Comparison of ENCODE assay signal across 8 cellular contexts in the genomic region with DNA sequence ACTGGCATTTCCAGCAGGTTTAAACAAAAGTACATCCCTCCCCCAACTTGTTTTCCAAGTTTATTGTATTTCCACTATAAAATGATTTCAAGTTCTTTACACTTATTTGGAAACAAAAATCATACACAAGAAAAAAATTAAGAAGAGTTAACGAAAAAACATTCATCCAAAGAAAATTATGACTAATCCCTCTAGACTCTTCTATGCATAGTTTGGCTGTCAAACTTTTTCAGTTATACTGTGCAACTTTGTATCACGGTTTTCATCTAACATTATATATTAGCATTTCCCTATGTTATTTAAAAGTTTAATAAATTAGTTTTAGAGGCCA. TPM values are rescaled to one million over a fixed set of nuclear protein-coding genes. Genes with fewer than 3 reads are reported as not detected.
DNase-seq lines count a peak whose midpoint lies in the region; ATAC-seq and TF ChIP-seq lines count a peak whose summit lies in the region.

No MANE protein-coding gene starts in this region.

- no peaks in the 10 kb centered on the region for H3K9me3 Mint-ChIP-seq in brain

- H3K36me3 ChIP-seq in right atrium auricular region (no peaks in the 10 kb centered on the region), aorta (ENCODE audit: control insufficient read depth in 1 of 2, insufficient read depth in 2 of 2, low read length in 1 of 2) (no peaks in the 10 kb centered on the region)

- no peaks in the 10 kb centered on the region for H3K27me3 ChIP-seq in right atrium auricular region
- H3K27me3 ChIP-seq in mononuclear cell (ENCODE audit: insufficient read depth, low read length): peaks cover 17% of the 10 kb centered on the region
- no peaks in the 10 kb centered on the region for H3K27me3 ChIP-seq in aorta (ENCODE audit: control insufficient read depth in 1 of 2, insufficient read depth in 2 of 2, low read length in 1 of 2)

- H3K4me3 Mint-ChIP-seq in brain: peak overlapping the region in 4 of 5 experiments; percentile 92 to 97 (median 94)

- H3K27ac ChIP-seq in right atrium auricular region (peak overlapping the region; percentile 61 to 69), aorta (ENCODE audit: low read depth in 1 of 2, low read length in 2 of 2) (no peak overlapping the region)

- H3K9me3 ChIP-seq in right atrium auricular region: no peaks in the 10 kb centered on the region
- no peaks in the 10 kb centered on the region for H3K9me3 ChIP-seq in mononuclear cell (ENCODE audit: low read depth, low read length)
- H3K9me3 ChIP-seq in aorta (ENCODE audit: control insufficient read depth, low read length): no peaks in the 10 kb centered on the region

- H3K4me1 ChIP-seq in right atrium auricular region (peaks cover 0 to 26% of the 10 kb centered on the region in 2 donors), mononuclear cell (ENCODE audit: insufficient read depth, low read length) (peaks cover 30% of the 10 kb centered on the region), aorta (ENCODE audit: control insufficient read depth in 1 of 2, insufficient read depth in 2 of 2, low read length in 2 of 2) (no peaks in the 10 kb centered on the region)

- 0 to 1% methylated on average over 2 of the region's 2 CpGs for WGBS in aorta, 2 donors

- DNase-seq in right atrium auricular region (ENCODE audit: low spot score): no peak
- DNase-seq in Right ventricle myocardium inferior (ENCODE audit: missing footprints): no peak
- DNase-seq in aorta: no peak
- no peak for DNase-seq in stimulated activated CD4-positive, alpha-beta T cell treated with anti-CD3 and anti-CD28 coated beads, Interleukin-4, amount 100 ng/mL, for 1 hour
- no peak for DNase-seq in foreskin melanocyte

- H3K4me1 Mint-ChIP-seq in brain: peaks cover 40% of the 10 kb centered on the region

- intact Hi-C loops in Right ventricle myocardium inferior (cut with DNase I): loop anchor here (2.0 kb wide), 1 partner anchor 106 kb away; the partner anchor contains the start of gene UBXN2A
- intact Hi-C loops in aorta (cut with DNase I): loop anchor here (2.0 to 10.0 kb wide), 3 partner anchors 38 to 122 kb away; partner anchors contain the start of genes ATAD2B (in 2 of the 2), TP53I3 (in 1 of the 2) and UBXN2A (in 1 of the 2)

- H3K4me3 ChIP-seq in right atrium auricular region (peak overlapping the region; percentile 80 to 81), mononuclear cell (ENCODE audit: low read length) (peak overlapping the region; percentile 75), aorta (ENCODE audit: low read length in 2 of 2) (peak overlapping the region; percentile 55 to 62)

- ATAC-seq in Right ventricle myocardium inferior: no peak
- ATAC-seq in aorta (ENCODE audit: low FRiP score): no peak
- no peak for ATAC-seq in HG03457 (IDR thresholded peaks at IDR 0.05; ENCODE audit: unreplicated experiment)

- peak overlapping the region in 2 of 5 experiments; percentile 64 to 89 for H3K27ac Mint-ChIP-seq in brain

- TF ChIP-seq CTCF in right atrium auricular region (IDR thresholded peaks at IDR 0.05) (no peak), brain (conservative IDR thresholded peaks at IDR 0.05) (no peak)

- peaks cover 6% of the 10 kb centered on the region for H3K36me3 Mint-ChIP-seq in brain

- peaks cover 5% of the 10 kb centered on the region for H3K27me3 Mint-ChIP-seq in brain

RNA-seq across cellular contexts. Expression of gene WDCP, which starts 0.6 kb away (rescaled TPM):
- total RNA-seq in right atrium auricular region (1 to 10 TPM; 2.7 to 3.6 TPM), Right ventricle myocardium inferior (8.1 TPM), mononuclear cell (3.0 TPM), aorta (10 to 100 TPM in 1 of 2 donors, 1 to 10 TPM in 1; 8.3 to 11.2 TPM)
- polyA plus RNA-seq in brain (ENCODE audit: insufficient read depth, low read depth, low replicate concordance) (7.8 TPM), aorta (1 to 10 TPM; 1.3 to 3.5 TPM)

RNA-seq across cellular contexts. Expression of gene FKBP1B, which starts 3.0 kb away (rescaled TPM):
- total RNA-seq in right atrium auricular region: 1 to 10 TPM; 5.0 to 8.5 TPM
- 3.1 TPM for total RNA-seq in Right ventricle myocardium inferior
- polyA plus RNA-seq in brain (ENCODE audit: insufficient read depth, low read depth, low replicate concordance): 22.8 TPM
- 4.5 TPM for total RNA-seq in mononuclear cell
- 1 to 10 TPM; 5.9 to 7.3 TPM for total RNA-seq in aorta
- 10 to 100 TPM; 18.7 to 24.8 TPM for polyA plus RNA-seq in aorta

RNA-seq across cellular contexts. Expression of gene SF3B6, which starts 29.6 kb away (rescaled TPM):
- total RNA-seq in right atrium auricular region (10 to 100 TPM; 71.2 to 74.8 TPM), Right ventricle myocardium inferior (53.7 TPM), mononuclear cell (107 TPM), aorta (10 to 100 TPM; 54.4 to 60.5 TPM)
- polyA plus RNA-seq in brain (ENCODE audit: insufficient read depth, low read depth, low replicate concordance) (131 TPM), aorta (100 to 1,000 TPM; 115 to 158 TPM)

RNA-seq across cellular contexts. Expression of gene MFSD2B, which starts 36.7 kb away (rescaled TPM):
- total RNA-seq in right atrium auricular region (under 1 TPM in 1 of 2 donors, not detected in 1; 0.30 TPM), Right ventricle myocardium inferior (not detected), mononuclear cell (1.5 TPM), aorta (under 1 TPM; 0.33 to 0.42 TPM)
- polyA plus RNA-seq in brain (ENCODE audit: insufficient read depth, low read depth, low replicate concordance) (not detected), aorta (under 1 TPM in 1 of 2 donors, not detected in 1; 0.05 TPM)

RNA-seq across cellular contexts. Expression of gene TP53I3, which starts 38.1 kb away (rescaled TPM):
- total RNA-seq in right atrium auricular region (1 to 10 TPM; 8.0 to 8.7 TPM), Right ventricle myocardium inferior (17.2 TPM), mononuclear cell (5.6 TPM), aorta (10 to 100 TPM in 1 of 2 donors, 1 to 10 TPM in 1; 7.3 to 21.0 TPM)
- polyA plus RNA-seq in brain (ENCODE audit: insufficient read depth, low read depth, low replicate concordance) (31.7 TPM), aorta (10 to 100 TPM; 30.2 to 35.5 TPM)

Comparison
In these comparisons a context has a peak if more than half of its experiments do, and no peak if none do; other contexts are left out.
1. H3K27ac ChIP-seq: peak in right atrium auricular region (2 of 2); none in aorta (0 of 2).
2. Peak in every context shown above with its lines, with median percentiles within 50 percentile points of each other: H3K4me3 ChIP-seq.